In the genomic region with DNA sequence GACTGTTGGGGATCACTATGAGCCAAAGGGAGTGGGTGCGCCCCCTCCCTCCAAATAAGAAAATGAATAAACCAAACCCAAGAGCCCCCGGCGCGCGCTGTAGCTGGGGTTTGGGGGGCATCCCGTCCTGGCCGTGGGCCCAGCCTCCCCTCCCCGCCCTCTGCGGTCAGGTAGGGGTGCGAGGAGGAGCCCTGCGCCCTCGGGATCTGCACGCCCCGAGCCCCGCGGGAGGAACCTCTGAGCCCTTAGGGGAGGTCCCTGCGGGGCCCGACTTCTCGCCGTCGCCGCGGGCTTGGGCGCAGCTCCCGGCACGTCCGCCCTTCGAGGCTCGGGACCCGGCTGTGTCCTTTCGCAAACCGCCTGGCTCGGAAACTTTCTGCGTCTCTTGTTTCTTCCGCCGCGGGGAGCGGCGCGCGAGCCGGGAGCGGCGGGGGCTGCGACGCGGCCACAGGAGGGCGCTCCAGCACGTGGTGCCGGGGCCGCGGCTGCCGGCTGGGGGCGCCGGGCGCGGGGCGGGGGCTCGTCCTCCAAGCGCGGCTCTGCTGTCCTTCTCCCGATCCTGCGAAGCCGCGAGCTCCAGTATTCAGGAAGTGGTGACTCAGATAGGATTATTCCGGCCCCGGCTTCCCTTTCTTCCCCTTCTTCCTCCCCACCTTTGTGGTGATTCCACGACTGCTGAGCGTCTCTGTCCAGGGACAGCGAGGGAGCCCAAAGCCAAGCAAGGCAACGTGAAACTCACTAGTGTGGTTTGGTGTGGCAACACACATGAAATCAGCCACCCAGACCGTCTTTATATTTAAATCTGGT, we compare ENCODE assay signal across 8 cellular contexts. TPM values are rescaled to one million over a fixed set of nuclear protein-coding genes. Genes with fewer than 3 reads are reported as not detected.
DNase-seq lines count a peak whose midpoint lies in the region; ATAC-seq and TF ChIP-seq lines count a peak whose summit lies in the region.

No MANE protein-coding gene starts in this region.

- DNase-seq in AG08395 (ENCODE audit: low spot score) (peak; percentile 69), HuH-7 (ENCODE audit: low spot score) (peak; percentile 76), PC-3 (peak; percentile 94), fibroblast of lung (ENCODE audit: low read depth in 2 of 2) (peak; percentile 74), natural killer cell (peak; percentile 84)
- DNase-seq in activated T-helper 1 cell treated with anti-CD3 and anti-CD28 coated beads, Interleukin-2, amount 50 U/mL, for 16 hours (ENCODE audit: low read depth in 1 of 2, low spot score in 1 of 2), result peak; percentile 53 to 74
- DNase-seq in stimulated activated naive CD4-positive, alpha-beta T cell treated with Interleukin-2 at 50 U/mL for 16 hours (lab: John Stamatoyannopoulos, UW), result peak; percentile 75

- peak overlapping the region; percentile 74 for H3K27ac ChIP-seq in PC-3 (ENCODE audit: low read length)
- H3K27ac ChIP-seq in fibroblast of lung (ENCODE audit: insufficient read depth, low read length), result peak overlapping the region; percentile 74

- no peaks in the 10 kb centered on the region for H3K27me3 Mint-ChIP-seq in natural killer cell (ENCODE audit: low read depth in 2 of 2)

- no peaks in the 10 kb centered on the region for H3K9me2 ChIP-seq in PC-3 (replicated peaks; ENCODE audit: low read length)

- H3K4me2 ChIP-seq in PC-3 (ENCODE audit: low read length), result peak overlapping the region; percentile 99
- H3K4me2 ChIP-seq in fibroblast of lung (ENCODE audit: extremely low read depth, insufficient read depth, low read length), result peak overlapping the region; percentile 93

- no TSS peak for BruUV-seq in PC-3 (replicated peaks; lab: Mats Ljungman, UMichigan)

- H2AFZ ChIP-seq in PC-3 (ENCODE audit: low read length), result peak overlapping the region; percentile 84
- H2AFZ ChIP-seq in fibroblast of lung (ENCODE audit: low read length), result peak overlapping the region; percentile 77

- no peaks in the 10 kb centered on the region for H3K27me3 ChIP-seq in PC-3 (ENCODE audit: low read length)
- no peaks in the 10 kb centered on the region for H3K27me3 ChIP-seq in fibroblast of lung (ENCODE audit: control insufficient read depth, insufficient read depth, low read length)

- H3K9ac ChIP-seq in PC-3 (ENCODE audit: low read length), result peak overlapping the region; percentile 99
- H3K9ac ChIP-seq in fibroblast of lung (ENCODE audit: insufficient read depth, low read length), result peak overlapping the region; percentile 78

- peak overlapping the region; percentile 96 for H3K4me3 Mint-ChIP-seq in natural killer cell

- H3K9me3 ChIP-seq in PC-3 (ENCODE audit: low read length), result no peaks in the 10 kb centered on the region
- H3K9me3 ChIP-seq in fibroblast of lung (ENCODE audit: control insufficient read depth, insufficient read depth, low read depth, low read length), result no peaks in the 10 kb centered on the region

- no peaks in the 10 kb centered on the region for H3F3A ChIP-seq in PC-3 (ENCODE audit: low read length, unreplicated experiment)

- H3K36me3 Mint-ChIP-seq in natural killer cell, result no peaks in the 10 kb centered on the region

- CTCF ChIA-PET in PC-3 (lab: Charles Lee), result interaction anchor here (0.6 to 2.0 kb wide), 8 partner anchors 12 to 589 kb away, joined by 3 to 17 read pairs (median 4); no protein-coding TSS in a partner anchor

- H3K4me1 ChIP-seq in PC-3 (ENCODE audit: insufficient read depth, low read length) (peaks cover 25% of the 10 kb centered on the region), fibroblast of lung (ENCODE audit: control insufficient read depth, extremely low read depth, insufficient read depth, low read length) (peaks cover 14% of the 10 kb centered on the region)

- TF ChIP-seq CTCF in PC-3 (conservative IDR thresholded peaks at IDR 0.05; ENCODE audit: low read depth, low read length), result peak; percentile 61
- TF ChIP-seq CTCF in fibroblast of lung (conservative IDR thresholded peaks at IDR 0.05 in 1 of 2, IDR thresholded peaks at IDR 0.05 in 1 of 2; ENCODE audit: low read depth in 1 of 2, low read length in 2 of 2), result peak; percentile 24 to 31
- TF ChIP-seq CTCF in natural killer cell (IDR thresholded peaks at IDR 0.05), result peak; percentile 75

- H3K79me2 ChIP-seq in PC-3 (ENCODE audit: low read length) (peaks cover 18% of the 10 kb centered on the region), fibroblast of lung (ENCODE audit: control insufficient read depth, insufficient read depth, low read length) (peaks cover 13% of the 10 kb centered on the region)

- peaks cover 40 to 48% of the 10 kb centered on the region in 2 donors for H3K4me1 Mint-ChIP-seq in natural killer cell

- H3K4me3 ChIP-seq in PC-3 (ENCODE audit: low read length), result peak overlapping the region; percentile 98
- H3K4me3 ChIP-seq in fibroblast of lung (replicated peaks in 1 of 4; ENCODE audit: control extremely low read depth in 1 of 4, insufficient read depth in 1 of 4, low read depth in 3 of 4, low read length in 4 of 4), result peak overlapping the region; percentile 56 to 96 (median 89)

- peak; percentile 33 for ATAC-seq in GM19023 (IDR thresholded peaks at IDR 0.05; ENCODE audit: unreplicated experiment)
- ATAC-seq in PC-3, result peak; percentile 57
- peak; percentile 29 to 63 (median 47) for ATAC-seq in natural killer cell

- intact Hi-C loops in PC-3 (cut with micrococcal nuclease) (loop anchor here (1.0 to 10.0 kb wide), 7 partner anchors 44 to 664 kb away; no protein-coding TSS in a partner anchor), natural killer cell (cut with micrococcal nuclease) (loop anchor here (1.0 to 5.0 kb wide), 4 partner anchors 44 to 97 kb away; no protein-coding TSS in a partner anchor)

- POLR2A ChIA-PET in PC-3 (lab: Charles Lee; ENCODE audit: unreplicated experiment), result interaction anchor here (0.5 to 0.6 kb wide), 4 partner anchors 14 to 285 kb away, joined by 3 to 10 read pairs (median 4); no protein-coding TSS in a partner anchor

- H3K36me3 ChIP-seq in PC-3 (ENCODE audit: low read depth, low read length) (no peaks in the 10 kb centered on the region), fibroblast of lung (ENCODE audit: control insufficient read depth, insufficient read depth, low read length) (no peaks in the 10 kb centered on the region)

- H3K27ac Mint-ChIP-seq in natural killer cell, result peak overlapping the region; percentile 91 to 92

- no peaks in the 10 kb centered on the region for H3K9me3 Mint-ChIP-seq in natural killer cell

- 0 out of 2 replicates have a peak, but pooled peaks cover 4% of the 10 kb centered on the region for H4K20me1 ChIP-seq in PC-3 (ENCODE audit: low read length)
- H4K20me1 ChIP-seq in fibroblast of lung (ENCODE audit: control insufficient read depth, extremely low read depth, insufficient read depth, low read length), result no peaks in the 10 kb centered on the region

RNA-seq across cellular contexts. Expression of a gene that starts 1.6 kb away (rescaled TPM):
- total RNA-seq in PC-3 (2014; rRNA removed) (23.1 and 25.4 TPM in 2 replicates), fibroblast of lung (4.1 and 5.8 TPM in 2 replicates), natural killer cell (100 to 1,000 TPM; 150 to 185 (median 169) TPM)
- 7.1 and 18.1 TPM in 2 replicates for polyA plus RNA-seq in fibroblast of lung
- polyA plus RNA-seq in fibroblast of lung (2012), result 6.1 and 14.6 TPM in 2 replicates
- 3.1 and 9.2 TPM in 2 replicates for polyA minus RNA-seq in fibroblast of lung (ENCODE audit: low replicate concordance)

RNA-seq across cellular contexts. Expression of a gene that starts 12.3 kb away (rescaled TPM):
- 60.0 and 68.8 TPM in 2 replicates for total RNA-seq in PC-3 (2014; rRNA removed)
- total RNA-seq in fibroblast of lung, result 19.3 and 21.3 TPM in 2 replicates
- 66.2 and 74.2 TPM in 2 replicates for polyA plus RNA-seq in fibroblast of lung
- polyA plus RNA-seq in fibroblast of lung (2012), result 45.6 and 55.4 TPM in 2 replicates
- polyA minus RNA-seq in fibroblast of lung (ENCODE audit: low replicate concordance), result 7.7 and 12.0 TPM in 2 replicates
- 10 to 100 TPM; 57.4 to 58.2 (median 58.0) TPM for total RNA-seq in natural killer cell

Comparison
In these comparisons a context has a peak if more than half of its experiments do, and no peak if none do; other contexts are left out.
1. Peak in every context shown above with its lines: DNase-seq, ATAC-seq, H3K4me3 ChIP-seq and H3K27ac ChIP-seq.